ENCODE assay signal across 40 cellular contexts in the genomic region with DNA sequence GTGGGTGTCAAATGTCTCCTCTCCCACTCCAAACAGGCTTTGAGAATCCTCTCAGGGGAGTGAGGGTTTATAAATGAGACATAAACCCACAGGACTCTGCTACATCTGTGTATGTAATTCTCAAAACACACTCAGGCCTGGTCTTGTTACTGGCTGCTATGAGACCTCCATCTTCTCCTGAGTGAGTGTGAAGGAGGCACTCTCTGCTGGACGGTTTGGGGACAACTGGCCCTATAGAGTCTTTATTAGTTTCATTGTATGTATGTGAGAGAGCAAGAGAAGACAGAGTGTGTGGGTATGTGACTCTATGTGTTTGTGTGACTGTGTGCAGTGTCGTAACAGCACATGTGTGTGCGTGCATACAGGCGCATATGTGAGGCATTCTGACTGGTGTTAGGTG. TPM values are rescaled to one million over a fixed set of nuclear protein-coding genes. Genes with fewer than 3 reads are reported as not detected.
"Had no signal": no experiment of that assay in that cellular context is flagged by ENCODE, and none has a peak within 500 bp of the region (broad histone marks: within the 10 kb centered on the region; RNA-seq: fewer than 3 reads in every experiment).

No MANE protein-coding gene starts in this region.

- H3K9me3 Mint-ChIP-seq: activated B cell treated with CpG ODN at 0.5 μM for 24 hours; activated CD4-positive, alpha-beta memory T cell treated with anti-CD3 and anti-CD28 coated beads for 36 hours; activated CD4-positive, alpha-beta T cell treated with anti-CD3 and anti-CD28 coated beads, Interleukin-2, amount 10 ng/mL, durations not matched to agents 24 days and 14 days; activated CD8-positive, alpha-beta T cell treated with anti-CD3 and anti-CD28 coated beads for 36 hours; activated naive CD4-positive, alpha-beta T cell treated with anti-CD3 and anti-CD28 coated beads for 36 hours; activated naive CD4-positive, alpha-beta T cell treated with anti-CD3 and anti-CD28 coated beads, Interleukin-2, amount 50 U/mL, for 72 hours; activated naive CD8-positive, alpha-beta T cell treated with anti-CD3 and anti-CD28 coated beads for 36 hours; activated T-cell treated with anti-CD3 and anti-CD28 coated beads, Interleukin-2, amount 50 U/mL, for 4 hours; activated T-cell treated with anti-CD3 and anti-CD28 coated beads, Interleukin-2, amount 50 U/mL, for 72 hours; activated T-helper 1 cell treated with anti-CD3 and anti-CD28 coated beads, Interleukin-12 subunit alpha, Interleukin-12 subunit beta, Interleukin-2, Interleukin-4 antibody, amounts not matched to agents 30 ng/mL and 10 ng/mL and 1 ng/mL, durations not matched to agents 14 hours and 24 hours and 36 hours; activated T-helper 17 cell treated with anti-CD3 and anti-CD28 coated beads, Interleukin-2, amount 50 U/mL, for 72 hours; T-helper 1 cell treated with Interleukin-12 subunit alpha and Interleukin-12 subunit beta and Interleukin-4 antibody, amounts not matched to agents 30 μg/mL and 1 μg/mL, for 36 hours; T-helper 2 cell treated with Interferon-gamma antibody and Interleukin-4, amounts not matched to agents 5 μg/mL and 100 μg/mL, for 36 hours had no signal

- ATAC-seq: activated CD8-positive, alpha-beta T cell treated with anti-CD3 and anti-CD28 coated beads for 36 hours; activated naive CD4-positive, alpha-beta T cell treated with anti-CD3 and anti-CD28 coated beads, Interleukin-2, amount 50 U/mL, for 72 hours; activated T-cell treated with anti-CD3 and anti-CD28 coated beads, Interleukin-2, amount 50 U/mL, for 4 hours; activated T-cell treated with anti-CD3 and anti-CD28 coated beads, Interleukin-2, amount 50 U/mL, for 72 hours; activated T-helper 17 cell treated with anti-CD3 and anti-CD28 coated beads, Interleukin-2, amount 50 U/mL, for 72 hours; body of pancreas had no signal

- H3K4me3 ChIP-seq: adrenal gland, body of pancreas, breast epithelium had no signal

- H3K4me1 ChIP-seq: adrenal gland, body of pancreas, breast epithelium had no signal

- H3K4me1 Mint-ChIP-seq: activated B cell treated with CpG ODN at 0.5 μM for 24 hours; activated CD4-positive, alpha-beta T cell treated with anti-CD3 and anti-CD28 coated beads, Interleukin-2, amount 10 ng/mL, durations not matched to agents 24 days and 14 days; activated naive CD8-positive, alpha-beta T cell treated with anti-CD3 and anti-CD28 coated beads for 36 hours; activated T-helper 17 cell treated with anti-CD3 and anti-CD28 coated beads, Interleukin-2, amount 50 U/mL, for 72 hours had no signal

- H3K27ac Mint-ChIP-seq: activated B cell treated with CpG ODN at 0.5 μM for 24 hours; activated CD4-positive, alpha-beta memory T cell treated with anti-CD3 and anti-CD28 coated beads for 36 hours; activated CD4-positive, alpha-beta T cell treated with anti-CD3 and anti-CD28 coated beads, Interleukin-2, amount 10 ng/mL, durations not matched to agents 24 days and 14 days; activated CD8-positive, alpha-beta T cell treated with anti-CD3 and anti-CD28 coated beads for 36 hours; activated naive CD4-positive, alpha-beta T cell treated with anti-CD3 and anti-CD28 coated beads for 36 hours; activated naive CD4-positive, alpha-beta T cell treated with anti-CD3 and anti-CD28 coated beads, Interleukin-2, amount 50 U/mL, for 72 hours; activated naive CD8-positive, alpha-beta T cell treated with anti-CD3 and anti-CD28 coated beads for 36 hours; activated T-cell treated with anti-CD3 and anti-CD28 coated beads, Interleukin-2, amount 50 U/mL, for 72 hours; activated T-helper 1 cell treated with anti-CD3 and anti-CD28 coated beads, Interleukin-12 subunit alpha, Interleukin-12 subunit beta, Interleukin-2, Interleukin-4 antibody, amounts not matched to agents 30 ng/mL and 10 ng/mL and 1 ng/mL, durations not matched to agents 14 hours and 24 hours and 36 hours; activated T-helper 17 cell treated with anti-CD3 and anti-CD28 coated beads, Interleukin-2, amount 50 U/mL, for 72 hours; T-helper 1 cell treated with Interleukin-12 subunit alpha and Interleukin-12 subunit beta and Interleukin-4 antibody, amounts not matched to agents 30 μg/mL and 1 μg/mL, for 36 hours; T-helper 2 cell treated with Interferon-gamma antibody and Interleukin-4, amounts not matched to agents 5 μg/mL and 100 μg/mL, for 36 hours had no signal

- H3K36me3 ChIP-seq: adrenal gland, brain microvascular endothelial cell, breast epithelium had no signal

- H3K36me3 Mint-ChIP-seq: activated CD4-positive, alpha-beta memory T cell treated with anti-CD3 and anti-CD28 coated beads for 36 hours; activated naive CD4-positive, alpha-beta T cell treated with anti-CD3 and anti-CD28 coated beads, Interleukin-2, amount 50 U/mL, for 72 hours; activated naive CD8-positive, alpha-beta T cell treated with anti-CD3 and anti-CD28 coated beads for 36 hours had no signal

- FAIRE-seq: astrocyte, TTC549 had no signal

- H3K9me3 ChIP-seq: adrenal gland, body of pancreas, breast epithelium had no signal

- H3K27me3 ChIP-seq: body of pancreas, brain microvascular endothelial cell had no signal

- H3K4me3 Mint-ChIP-seq: activated B cell treated with CpG ODN at 0.5 μM for 24 hours; activated CD4-positive, alpha-beta memory T cell treated with anti-CD3 and anti-CD28 coated beads for 36 hours; activated CD4-positive, alpha-beta T cell treated with anti-CD3 and anti-CD28 coated beads, Interleukin-2, amount 10 ng/mL, durations not matched to agents 24 days and 14 days; activated CD8-positive, alpha-beta T cell treated with anti-CD3 and anti-CD28 coated beads for 36 hours; activated naive CD4-positive, alpha-beta T cell treated with anti-CD3 and anti-CD28 coated beads for 36 hours; activated naive CD8-positive, alpha-beta T cell treated with anti-CD3 and anti-CD28 coated beads for 36 hours; activated T-cell treated with anti-CD3 and anti-CD28 coated beads, Interleukin-2, amount 50 U/mL, for 4 hours; activated T-cell treated with anti-CD3 and anti-CD28 coated beads, Interleukin-2, amount 50 U/mL, for 72 hours; activated T-helper 1 cell treated with anti-CD3 and anti-CD28 coated beads, Interleukin-12 subunit alpha, Interleukin-12 subunit beta, Interleukin-2, Interleukin-4 antibody, amounts not matched to agents 30 ng/mL and 10 ng/mL and 1 ng/mL, durations not matched to agents 14 hours and 24 hours and 36 hours; activated T-helper 17 cell treated with anti-CD3 and anti-CD28 coated beads, Interleukin-2, amount 50 U/mL, for 72 hours; T-helper 1 cell treated with Interleukin-12 subunit alpha and Interleukin-12 subunit beta and Interleukin-4 antibody, amounts not matched to agents 30 μg/mL and 1 μg/mL, for 36 hours; T-helper 2 cell treated with Interferon-gamma antibody and Interleukin-4, amounts not matched to agents 5 μg/mL and 100 μg/mL, for 36 hours had no signal

- H3K27ac ChIP-seq: adrenal gland, body of pancreas, brain microvascular endothelial cell, breast epithelium, VCaP had no signal

- DNase-seq: activated B cell treated with CpG ODN at 0.5 μM for 24 hours; activated CD4-positive, alpha-beta memory T cell treated with anti-CD3 and anti-CD28 coated beads for 36 hours; activated CD4-positive, alpha-beta T cell treated with anti-CD3 and anti-CD28 coated beads for 4 hours; activated CD4-positive, alpha-beta T cell treated with anti-CD3 and anti-CD28 coated beads, Interleukin-2, amount 10 ng/mL, durations not matched to agents 24 days and 14 days; activated CD4-positive, alpha-beta T cell treated with anti-CD3 and anti-CD28 coated beads, Interleukin-2, amount 50 U/mL, for 1 hour; activated CD4-positive, alpha-beta T cell treated with anti-CD3 and anti-CD28 coated beads, Interleukin-2, amount 50 U/mL, for 4 hours; activated CD4-positive, CD25-positive, alpha-beta regulatory T cell treated with anti-CD3 and anti-CD28 coated beads, Interleukin-2, amount 50 U/mL, for 72 hours; activated CD8-positive, alpha-beta memory T cell treated with anti-CD3 and anti-CD28 coated beads, Interleukin-2, amount 50 U/mL, for 4 hours; activated CD8-positive, alpha-beta T cell treated with anti-CD3 and anti-CD28 coated beads for 36 hours; activated effector memory CD4-positive, alpha-beta T cell treated with anti-CD3 and anti-CD28 coated beads, Interleukin-2, amount 50 U/mL, for 16 hours; activated gamma-delta T cell treated with Interleukin-2 at 50 U/mL for 16 hours; activated naive CD4-positive, alpha-beta T cell; activated naive CD4-positive, alpha-beta T cell treated with anti-CD3 and anti-CD28 coated beads for 36 hours; activated naive CD4-positive, alpha-beta T cell treated with anti-CD3 and anti-CD28 coated beads, Interleukin-2, amount 50 U/mL, for 16 hours; activated naive CD8-positive, alpha-beta T cell treated with anti-CD3 and anti-CD28 coated beads for 36 hours; activated T-cell treated with anti-CD3 and anti-CD28 coated beads for 4 hours; activated T-cell treated with anti-CD3 and anti-CD28 coated beads, Interleukin-2, amount 50 U/mL, for 1 hour; activated T-cell treated with anti-CD3 and anti-CD28 coated beads, Interleukin-2, amount 50 U/mL, for 4 hours; activated T-cell treated with anti-CD3 and anti-CD28 coated beads, Interleukin-2, amount 50 U/mL, for 72 hours; adrenal gland; amniotic stem cell; aorta; body of pancreas; brain microvascular endothelial cell; central memory CD4-positive, alpha-beta T cell; T-helper 1 cell; T-helper 2 cell; T-helper 9 cell had no signal

RNA-seq across cellular contexts. Expression of a gene that starts 9.6 kb away (rescaled TPM):
- total RNA-seq: activated B cell treated with CpG ODN at 0.5 μM for 24 hours; activated CD4-positive, alpha-beta T cell treated with anti-CD3 and anti-CD28 coated beads, Interleukin-2, amount 10 ng/mL, durations not matched to agents 24 days and 14 days; activated CD8-positive, alpha-beta T cell treated with anti-CD3 and anti-CD28 coated beads for 36 hours; activated naive CD4-positive, alpha-beta T cell treated with anti-CD3 and anti-CD28 coated beads for 36 hours; activated naive CD8-positive, alpha-beta T cell treated with anti-CD3 and anti-CD28 coated beads for 36 hours; activated T-cell treated with anti-CD3 and anti-CD28 coated beads, Interleukin-2, amount 50 U/mL, for 4 hours; activated T-helper 1 cell treated with anti-CD3 and anti-CD28 coated beads, Interleukin-12 subunit alpha, Interleukin-12 subunit beta, Interleukin-2, Interleukin-4 antibody, amounts not matched to agents 30 ng/mL and 10 ng/mL and 1 ng/mL, durations not matched to agents 14 hours and 24 hours and 36 hours; astrocyte had no signal

RNA-seq across cellular contexts. Expression of a gene that starts 22.5 kb away (rescaled TPM):
- total RNA-seq: activated B cell treated with CpG ODN at 0.5 μM for 24 hours; activated CD4-positive, alpha-beta memory T cell treated with anti-CD3 and anti-CD28 coated beads for 36 hours; activated CD4-positive, alpha-beta T cell treated with anti-CD3 and anti-CD28 coated beads, Interleukin-2, amount 10 ng/mL, durations not matched to agents 24 days and 14 days; activated T-helper 1 cell treated with anti-CD3 and anti-CD28 coated beads, Interleukin-12 subunit alpha, Interleukin-12 subunit beta, Interleukin-2, Interleukin-4 antibody, amounts not matched to agents 30 ng/mL and 10 ng/mL and 1 ng/mL, durations not matched to agents 14 hours and 24 hours and 36 hours; astrocyte had no signal
- polyA plus RNA-seq: aorta had no signal

RNA-seq across cellular contexts. Expression of a gene that starts 48.2 kb away (rescaled TPM):
- total RNA-seq: activated B cell treated with CpG ODN at 0.5 μM for 24 hours; activated CD4-positive, alpha-beta memory T cell treated with anti-CD3 and anti-CD28 coated beads for 36 hours; activated CD4-positive, alpha-beta T cell treated with anti-CD3 and anti-CD28 coated beads, Interleukin-2, amount 10 ng/mL, durations not matched to agents 24 days and 14 days; activated CD8-positive, alpha-beta memory T cell treated with anti-CD3 and anti-CD28 coated beads for 36 hours; activated CD8-positive, alpha-beta T cell treated with anti-CD3 and anti-CD28 coated beads for 36 hours; activated naive CD4-positive, alpha-beta T cell treated with anti-CD3 and anti-CD28 coated beads for 36 hours; activated naive CD4-positive, alpha-beta T cell treated with anti-CD3 and anti-CD28 coated beads, Interleukin-2, amount 50 U/mL, for 72 hours; activated naive CD8-positive, alpha-beta T cell treated with anti-CD3 and anti-CD28 coated beads for 36 hours; activated T-cell treated with anti-CD3 and anti-CD28 coated beads, Interleukin-2, amount 50 U/mL, for 4 hours; activated T-cell treated with anti-CD3 and anti-CD28 coated beads, Interleukin-2, amount 50 U/mL, for 72 hours; activated T-helper 1 cell treated with anti-CD3 and anti-CD28 coated beads, Interleukin-12 subunit alpha, Interleukin-12 subunit beta, Interleukin-2, Interleukin-4 antibody, amounts not matched to agents 30 ng/mL and 10 ng/mL and 1 ng/mL, durations not matched to agents 14 hours and 24 hours and 36 hours; activated T-helper 17 cell treated with anti-CD3 and anti-CD28 coated beads, Interleukin-2, amount 50 U/mL, for 72 hours; adrenal gland; aorta; astrocyte; cardiac septum; cerebellum had no signal
- polyA plus RNA-seq: adrenal gland, aorta had no signal
